In the genomic region with DNA sequence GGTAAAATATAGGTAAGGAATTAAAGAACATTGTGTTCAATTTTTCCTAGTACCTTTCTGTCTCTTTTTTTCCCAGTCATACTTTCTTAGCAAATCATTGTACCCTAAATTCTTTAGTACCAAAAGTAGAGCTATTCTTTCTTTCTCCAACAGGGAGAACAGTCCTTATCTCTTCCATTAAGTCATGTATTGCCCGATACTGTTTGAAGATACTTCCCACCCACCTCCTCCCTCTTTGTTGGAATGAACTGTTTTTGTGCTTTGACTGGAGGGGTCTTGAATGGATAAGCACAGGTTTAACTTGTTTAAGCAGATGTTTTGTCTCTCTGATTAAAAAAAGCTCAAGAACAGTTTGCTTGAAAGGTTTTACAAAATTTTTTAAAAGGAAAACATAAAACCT, we compare ENCODE assay signal across 28 cellular contexts. TPM values are rescaled to one million over a fixed set of nuclear protein-coding genes. Genes with fewer than 3 reads are reported as not detected.
DNase-seq lines count a peak whose midpoint lies in the region; ATAC-seq and TF ChIP-seq lines count a peak whose summit lies in the region.
"Had no signal": no experiment of that assay in that cellular context is flagged by ENCODE, and none has a peak within 500 bp of the region (broad histone marks: within the 10 kb centered on the region; RNA-seq: fewer than 3 reads in every experiment).

No MANE protein-coding gene starts in this region.

- H3K4me1 ChIP-seq in endodermal cell (ENCODE audit: control insufficient read depth, insufficient read depth, low read length) (peaks cover 13% of the 10 kb centered on the region), neural progenitor cell (peaks cover 26% of the 10 kb centered on the region)

- H3K4me2 ChIP-seq in neural progenitor cell, result peak overlapping the region; percentile 33

- H3K27ac Mint-ChIP-seq in activated naive CD8-positive, alpha-beta T cell, result peak overlapping the region; percentile 24
- no peak overlapping the region for H3K27ac Mint-ChIP-seq in activated naive CD8-positive, alpha-beta T cell treated with anti-CD3 and anti-CD28 coated beads, Interleukin-2, amount 50 U/mL, for 24 hours
- no peak overlapping the region for H3K27ac Mint-ChIP-seq in endodermal cell
- no peak overlapping the region for H3K27ac Mint-ChIP-seq in neural progenitor cell
- H3K27ac Mint-ChIP-seq: activated naive CD4-positive, alpha-beta T cell treated with anti-CD3 and anti-CD28 coated beads, Interleukin-2, amount 50 U/mL, for 72 hours had no signal

- H3K9me3 ChIP-seq in endodermal cell (ENCODE audit: control insufficient read depth, low read length) (peaks cover 23% of the 10 kb centered on the region), neural progenitor cell (ENCODE audit: low read depth) (peaks cover 3% of the 10 kb centered on the region)
- H3K9me3 ChIP-seq: ovary had no signal

- H3K4me3 Mint-ChIP-seq in activated naive CD8-positive, alpha-beta T cell, result no peak overlapping the region
- H3K4me3 Mint-ChIP-seq in activated naive CD8-positive, alpha-beta T cell treated with anti-CD3 and anti-CD28 coated beads, Interleukin-2, amount 50 U/mL, for 24 hours, result no peak overlapping the region
- no peak overlapping the region for H3K4me3 Mint-ChIP-seq in endodermal cell
- H3K4me3 Mint-ChIP-seq in neural progenitor cell, result no peak overlapping the region
- H3K4me3 Mint-ChIP-seq: H9; naive thymus-derived CD8-positive, alpha-beta T cell had no signal

- H3K9ac ChIP-seq in endodermal cell (ENCODE audit: extremely low read depth, low read length, poor library complexity, severe bottlenecking) (no peak overlapping the region), neural progenitor cell (no peak overlapping the region)

- ATAC-seq in activated naive CD8-positive, alpha-beta T cell treated with anti-CD3 and anti-CD28 coated beads, Interleukin-2, amount 50 U/mL, for 24 hours, result no peak
- ATAC-seq in GM21447 (IDR thresholded peaks at IDR 0.05; ENCODE audit: unreplicated experiment), result no peak
- no peak for ATAC-seq in GM18519 (IDR thresholded peaks at IDR 0.05; ENCODE audit: low FRiP score, unreplicated experiment)
- ATAC-seq: activated naive CD4-positive, alpha-beta T cell treated with anti-CD3 and anti-CD28 coated beads, Interleukin-2, amount 50 U/mL, for 72 hours; left ventricle myocardium superior; naive thymus-derived CD8-positive, alpha-beta T cell had no signal

- H2AFZ ChIP-seq in neural progenitor cell (replicated peaks), result no peak overlapping the region

- no peak overlapping the region for H3K27ac ChIP-seq in endodermal cell (ENCODE audit: low read depth, low read length)
- H3K27ac ChIP-seq in neural progenitor cell, result no peak overlapping the region
- H3K27ac ChIP-seq: cardiac muscle cell, ovary had no signal

- 83% methylated on average over 1 of the region's 1 CpG; no CpG with 5 or more reads in 1 of the 2 experiments for WGBS in endodermal cell (ENCODE audit: insufficient coverage in 1 of 2, insufficient read length in 1 of 2), 2 experiments

- H3K4me1 Mint-ChIP-seq in activated naive CD8-positive, alpha-beta T cell (ENCODE audit: low read depth), result peaks cover 39% of the 10 kb centered on the region
- H3K4me1 Mint-ChIP-seq in activated naive CD8-positive, alpha-beta T cell treated with anti-CD3 and anti-CD28 coated beads, Interleukin-2, amount 50 U/mL, for 24 hours, result peaks cover 30% of the 10 kb centered on the region
- H3K4me1 Mint-ChIP-seq in endodermal cell (peaks cover 35% of the 10 kb centered on the region), neural progenitor cell (peaks cover 5% of the 10 kb centered on the region)

- H3K79me2 ChIP-seq in neural progenitor cell (ENCODE audit: low read depth), result peaks cover 100% of the 10 kb centered on the region

- TF ChIP-seq CTCF in endodermal cell (conservative IDR thresholded peaks at IDR 0.05) (no peak), neural progenitor cell (IDR thresholded peaks at IDR 0.05) (no peak)

- H3K27me3 ChIP-seq in endodermal cell (ENCODE audit: control insufficient read depth, insufficient read depth, low read length, poor library complexity, severe bottlenecking) (no peaks in the 10 kb centered on the region), neural progenitor cell (no peaks in the 10 kb centered on the region)
- H3K27me3 ChIP-seq: cardiac muscle cell, ovary had no signal

- no peaks in the 10 kb centered on the region for H3K27me3 Mint-ChIP-seq in activated naive CD8-positive, alpha-beta T cell
- no peaks in the 10 kb centered on the region for H3K27me3 Mint-ChIP-seq in activated naive CD8-positive, alpha-beta T cell treated with anti-CD3 and anti-CD28 coated beads, Interleukin-2, amount 50 U/mL, for 24 hours
- no peaks in the 10 kb centered on the region for H3K27me3 Mint-ChIP-seq in endodermal cell (ENCODE audit: insufficient read depth)
- H3K27me3 Mint-ChIP-seq in neural progenitor cell (ENCODE audit: insufficient read depth, low read depth), result no peaks in the 10 kb centered on the region
- H3K27me3 Mint-ChIP-seq: CD4-positive, alpha-beta memory T cell; IgD-negative memory B cell; naive thymus-derived CD8-positive, alpha-beta T cell had no signal

- DNase-seq in activated naive CD8-positive, alpha-beta T cell treated with anti-CD3 and anti-CD28 coated beads, Interleukin-2, amount 50 U/mL, for 24 hours, result no peak
- DNase-seq in endodermal cell (no peak), neural progenitor cell (ENCODE audit: low spot score) (no peak), SKM-1 (lab: John Stamatoyannopoulos, UW; ENCODE audit: unreplicated experiment) (no peak), NCI-H187 treated with DMSO at 0.1 percent for 48 hours (lab: John Stamatoyannopoulos, UW) (no peak)
- DNase-seq: activated CD4-positive, alpha-beta T cell treated with anti-CD3 and anti-CD28 coated beads, Interleukin-2, amount 50 U/mL, for 48 hours; activated CD4-positive, CD25-positive, alpha-beta regulatory T cell; aorta; CD4-positive, alpha-beta memory T cell; H9; hypothalamus; left ventricle myocardium superior; midbrain; naive thymus-derived CD8-positive, alpha-beta T cell; NCI-H1092; NCI-H187; NCI-H524 treated with DMSO at 0.1 percent for 48 hours; ovary; SHP77; stimulated activated CD4-positive, alpha-beta T cell treated with anti-CD3 and anti-CD28 coated beads, Interleukin-2, amount 100 ng/mL, for 24 hours; SW 1271; T-helper 9 cell had no signal

- no peaks in the 10 kb centered on the region for H3K9me3 Mint-ChIP-seq in activated naive CD8-positive, alpha-beta T cell (ENCODE audit: low read depth)
- H3K9me3 Mint-ChIP-seq in activated naive CD8-positive, alpha-beta T cell treated with anti-CD3 and anti-CD28 coated beads, Interleukin-2, amount 50 U/mL, for 24 hours, result peaks cover 10% of the 10 kb centered on the region
- H3K9me3 Mint-ChIP-seq in endodermal cell, result peaks cover 14% of the 10 kb centered on the region
- H3K9me3 Mint-ChIP-seq in neural progenitor cell, result peaks cover 18% of the 10 kb centered on the region

- peaks cover 18% of the 10 kb centered on the region for H3K36me3 ChIP-seq in endodermal cell (ENCODE audit: control insufficient read depth, insufficient read depth, low read length)
- H3K36me3 ChIP-seq in neural progenitor cell, result no peaks in the 10 kb centered on the region
- H3K36me3 ChIP-seq: cardiac muscle cell, ovary had no signal

- peaks cover 25% of the 10 kb centered on the region for H3F3A ChIP-seq in neural progenitor cell (ENCODE audit: low read depth)

- H3K4me3 ChIP-seq in endodermal cell (ENCODE audit: low read length), result peak overlapping the region; percentile 41
- H3K4me3 ChIP-seq in neural progenitor cell, result no peak overlapping the region
- H3K4me3 ChIP-seq: cardiac muscle cell, ovary had no signal

- H3K36me3 Mint-ChIP-seq in activated naive CD8-positive, alpha-beta T cell, result peaks cover 16% of the 10 kb centered on the region
- peaks cover 24% of the 10 kb centered on the region for H3K36me3 Mint-ChIP-seq in activated naive CD8-positive, alpha-beta T cell treated with anti-CD3 and anti-CD28 coated beads, Interleukin-2, amount 50 U/mL, for 24 hours (ENCODE audit: low read depth)
- H3K36me3 Mint-ChIP-seq in endodermal cell (ENCODE audit: low read depth) (peaks cover 21% of the 10 kb centered on the region), neural progenitor cell (peaks cover 25% of the 10 kb centered on the region)

- H4K20me1 ChIP-seq in neural progenitor cell (ENCODE audit: low read depth), result peaks cover 63% of the 10 kb centered on the region

RNA-seq across cellular contexts. Expression of gene RAB10, which starts 41.3 kb away (rescaled TPM):
- total RNA-seq in endodermal cell (100 to 1,000 TPM; 115 to 121 TPM), neural progenitor cell (ENCODE audit: low replicate concordance) (123 and 238 TPM in 2 replicates)
- 102 TPM for polyA plus RNA-seq in endodermal cell (2013, experiment 1 of 2)
- 95.8 TPM for polyA plus RNA-seq in endodermal cell (2013, experiment 2 of 2)
